In the genomic region with DNA sequence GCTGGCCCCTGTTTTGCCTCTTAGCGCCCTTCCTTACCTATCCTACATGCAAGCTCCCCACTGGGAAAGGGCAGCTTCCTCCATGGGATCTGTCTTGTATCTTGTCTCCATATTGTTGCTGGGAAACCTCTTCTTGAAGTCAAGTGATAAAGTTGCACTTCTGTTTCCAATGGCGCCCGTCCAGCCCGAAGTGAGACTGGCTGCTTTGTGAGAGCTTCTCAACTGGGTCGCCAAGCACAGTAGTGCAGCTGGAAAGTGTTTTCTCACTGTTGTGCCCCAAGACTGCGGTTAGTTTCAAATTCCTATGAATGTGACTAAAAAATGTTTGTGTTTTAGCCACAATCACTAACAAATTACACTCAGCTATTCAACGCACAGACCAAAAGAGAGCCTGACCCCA, we compare ENCODE assay signal across 1 cellular context.
TF ChIP-seq lines count a peak whose summit lies in the region.

No MANE protein-coding gene starts in this region.

TF ChIP-seq in IMR-90, 13 proteins besides CTCF, POLR2A, EP300 and RAD21 (continued from another document):
- no peak for TF ChIP-seq MAFK (IDR thresholded peaks at IDR 0.05; ENCODE audit: low read depth, low read length)
- TF ChIP-seq NFE2L2 (IDR thresholded peaks at IDR 0.05; ENCODE audit: low read depth, low read length) = no peak
